Comparison of ENCODE assay signal across 8 cellular contexts in genomic region chr2:198127627-198128026, GRCh38.
DNase-seq lines count a peak whose midpoint lies in the region; ATAC-seq and TF ChIP-seq lines count a peak whose summit lies in the region.

No MANE protein-coding gene starts in this region.

- H3K36me3 ChIP-seq in parathyroid adenoma (ENCODE audit: control insufficient read depth, insufficient read depth, low read length): no peaks in the 10 kb centered on the region

- no peak overlapping the region for H3K9ac ChIP-seq in parathyroid adenoma

- no peaks in the 10 kb centered on the region for H3K9me3 ChIP-seq in parathyroid adenoma (ENCODE audit: control insufficient read depth, low read length)

- peaks cover 6% of the 10 kb centered on the region for H3K79me2 ChIP-seq in parathyroid adenoma

- ATAC-seq in HG03066 (IDR thresholded peaks at IDR 0.05; ENCODE audit: low read depth, unreplicated experiment): peak; percentile 67
- no peak for ATAC-seq in GM19455 (IDR thresholded peaks at IDR 0.05; ENCODE audit: unreplicated experiment)

- H3K4me3 ChIP-seq in fibroblast of villous mesenchyme (ENCODE audit: low read depth, low read length): no peak overlapping the region
- H3K4me3 ChIP-seq in parathyroid adenoma (ENCODE audit: low read depth, low read length): no peak overlapping the region

- no peak overlapping the region for H3K27ac ChIP-seq in parathyroid adenoma

- TF ChIP-seq CTCF in fibroblast of villous mesenchyme (IDR thresholded peaks at IDR 0.05; ENCODE audit: insufficient read depth, low read depth, low read length): peak; percentile 56
- peak; percentile 77 for TF ChIP-seq CTCF in parathyroid adenoma (IDR thresholded peaks at IDR 0.05)

- peaks cover 6% of the 10 kb centered on the region for H3K4me1 ChIP-seq in parathyroid adenoma

- no peak overlapping the region for H2AFZ ChIP-seq in parathyroid adenoma

- no peak overlapping the region for H3K4me2 ChIP-seq in parathyroid adenoma (ENCODE audit: low read length)

- no peaks in the 10 kb centered on the region for H3K27me3 ChIP-seq in parathyroid adenoma (ENCODE audit: control insufficient read depth, insufficient read depth, low read length)

- peak; percentile 5 to 67 for DNase-seq in NCI-H524 (lab: John Stamatoyannopoulos, UW)
- DNase-seq in NCI-H524 treated with DMSO at 0.1 percent for 48 hours (lab: John Stamatoyannopoulos, UW): no peak
- peak; percentile 4 to 62 for DNase-seq in NOMO-1 (lab: John Stamatoyannopoulos, UW; ENCODE audit: unreplicated experiment in 2 of 2)
- peak; percentile 40 for DNase-seq in activated T-cell treated with anti-CD3 and anti-CD28 coated beads, Interleukin-2, amount 50 U/mL, for 1 hour
- peak; percentile 63 for DNase-seq in fibroblast of villous mesenchyme (ENCODE audit: low read depth)
